8 cellular contexts compared by ENCODE assay signal in genomic region chr19:34096020-34096915, GRCh38.
DNase-seq lines count a peak whose midpoint lies in the region; ATAC-seq and TF ChIP-seq lines count a peak whose summit lies in the region.

No MANE protein-coding gene starts in this region.

- intact Hi-C loops in sigmoid colon (cut with DNase I), result loop anchor here (1.0 kb wide), 1 partner anchor 318 kb away; no protein-coding TSS in a partner anchor

- TF ChIP-seq CTCF in 22Rv1 (IDR thresholded peaks at IDR 0.05), result peak; percentile 79
- TF ChIP-seq CTCF in GM12865 (IDR thresholded peaks at IDR 0.05; ENCODE audit: insufficient read depth, low read depth, low read length, missing control alignments), result peak; percentile 48
- TF ChIP-seq CTCF in VCaP (conservative IDR thresholded peaks at IDR 0.05), result peak; percentile 85
- peak; percentile 52 to 64 (median 57) for TF ChIP-seq CTCF in sigmoid colon (IDR thresholded peaks at IDR 0.05)

- no peaks in the 10 kb centered on the region for H3K4me1 ChIP-seq in sigmoid colon

- no peaks in the 10 kb centered on the region for H3K9me3 ChIP-seq in sigmoid colon

- DNase-seq in GM12865 (ENCODE audit: low read depth) (peak; percentile 53), NCI-H2029 treated with DMSO at 0.1 percent for 48 hours (lab: John Stamatoyannopoulos, UW) (peak; percentile 58), glomerular visceral epithelial cell (ENCODE audit: extremely low spot score) (peak; percentile 46), sigmoid colon (no peak), T-helper 9 cell (no peak)

- H3K4me3 ChIP-seq in GM12865 (ENCODE audit: low read depth, low read length) (no peak overlapping the region), sigmoid colon (no peak overlapping the region)

- H3K27ac ChIP-seq in 22Rv1, result no peak overlapping the region
- no peak overlapping the region for H3K27ac ChIP-seq in VCaP
- no peak overlapping the region for H3K27ac ChIP-seq in sigmoid colon

- 29% methylated on average over 14 of the region's 14 CpGs for WGBS in sigmoid colon, 2 donors

- TF ChIP-seq POLR2A in sigmoid colon (IDR thresholded peaks at IDR 0.05), result no peak

- H3K27me3 ChIP-seq in sigmoid colon, result no peaks in the 10 kb centered on the region

- ATAC-seq in HG03039 (IDR thresholded peaks at IDR 0.05; ENCODE audit: unreplicated experiment), result no peak

- H3K36me3 ChIP-seq in sigmoid colon, result no peaks in the 10 kb centered on the region

- TF ChIP-seq EP300 in sigmoid colon (IDR thresholded peaks at IDR 0.05), result no peak

Comparison
In these comparisons a context has a peak if more than half of its experiments do, and no peak if none do; other contexts are left out.
1. DNase-seq: peak in GM12865 (single experiment), NCI-H2029 treated with DMSO at 0.1 percent for 48 hours (single experiment) and glomerular visceral epithelial cell (single experiment); none in sigmoid colon (single experiment) and T-helper 9 cell (single experiment).
2. Peak in every context shown above with its lines, with median percentiles within 50 percentile points of each other: CTCF ChIP-seq.